In the genomic region with DNA sequence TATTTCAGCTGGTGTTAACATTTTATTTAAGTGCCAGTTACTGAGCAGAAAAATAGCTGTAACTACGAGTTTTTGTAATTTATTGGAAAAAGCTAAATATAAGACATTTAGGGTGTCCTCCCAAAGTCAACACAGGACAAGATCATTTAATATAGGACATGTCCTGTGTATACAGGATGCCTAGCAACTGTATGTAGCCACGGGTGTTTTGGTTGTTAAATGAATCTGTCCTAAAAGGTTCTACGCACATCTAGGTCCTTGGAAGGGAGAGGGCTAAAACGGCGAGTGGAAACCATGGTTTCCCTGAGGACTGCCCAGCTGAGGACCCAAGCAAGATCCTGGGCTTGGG, we compare ENCODE assay signal across 8 cellular contexts. TPM values are rescaled to one million over a fixed set of nuclear protein-coding genes. Genes with fewer than 3 reads are reported as not detected.
DNase-seq lines count a peak whose midpoint lies in the region; ATAC-seq, FAIRE-seq and TF ChIP-seq lines count a peak whose summit lies in the region.

No MANE protein-coding gene starts in this region.

- peaks cover 19% of the 10 kb centered on the region for H3K36me3 Mint-ChIP-seq in astrocyte (ENCODE audit: low read depth, unreplicated experiment)

- TF ChIP-seq POLR2A in tibial nerve (IDR thresholded peaks at IDR 0.05) (no peak), GM18505 (IDR thresholded peaks at IDR 0.05; ENCODE audit: borderline replicate concordance, extremely low read depth, insufficient read depth, insufficient read length) (no peak)

- peaks cover 3% of the 10 kb centered on the region for H3K9me3 Mint-ChIP-seq in astrocyte (ENCODE audit: unreplicated experiment)

- TF ChIP-seq RAD21 in liver (IDR thresholded peaks at IDR 0.05) = no peak

- 28% methylated on average over 5 of the region's 5 CpGs for WGBS in liver
- 30 to 39% methylated on average over 5 of the region's 5 CpGs for WGBS in tibial nerve, 2 donors

- H3K4me3 ChIP-seq in astrocyte (ENCODE audit: insufficient read depth, low read depth, low read length) = peak overlapping the region; percentile 86
- peak overlapping the region; percentile 69 to 96 (median 71) for H3K4me3 ChIP-seq in liver (ENCODE audit: low read depth in 1 of 3, low read length in 3 of 3)
- peak overlapping the region; percentile 63 to 92 (median 76) for H3K4me3 ChIP-seq in tibial nerve

- H3K9me3 ChIP-seq in astrocyte (ENCODE audit: insufficient read depth, low read depth, low read length) = no peaks in the 10 kb centered on the region
- no peaks in the 10 kb centered on the region for H3K9me3 ChIP-seq in liver (ENCODE audit: control insufficient read depth in 4 of 4, low read length in 3 of 4)
- H3K9me3 ChIP-seq in tibial nerve = no peaks in the 10 kb centered on the region

- TF ChIP-seq CTCF in astrocyte (IDR thresholded peaks at IDR 0.05; ENCODE audit: insufficient read depth, low read depth, low read length) (no peak), liver (IDR thresholded peaks at IDR 0.05; ENCODE audit: low read depth, low read length, missing input control) (no peak), tibial nerve (IDR thresholded peaks at IDR 0.05) (no peak)

- peak overlapping the region; percentile 97 for H3K4me3 Mint-ChIP-seq in astrocyte (ENCODE audit: unreplicated experiment)

- H3K9ac ChIP-seq in astrocyte (ENCODE audit: low read length) (peak overlapping the region; percentile 93), liver (ENCODE audit: low read depth in 1 of 2, low read length in 2 of 2) (peak overlapping the region; percentile 51 to 73)

- peak overlapping the region; percentile 88 for H3K27ac Mint-ChIP-seq in astrocyte (ENCODE audit: unreplicated experiment)

- H3K79me2 ChIP-seq in astrocyte (ENCODE audit: insufficient read depth, low read length) = peaks cover 26% of the 10 kb centered on the region

- peaks cover 15% of the 10 kb centered on the region for H3K4me1 ChIP-seq in astrocyte (ENCODE audit: insufficient read depth, low read length)
- H3K4me1 ChIP-seq in liver (ENCODE audit: control insufficient read depth in 4 of 4, insufficient read depth in 4 of 4, low read length in 3 of 4) = peaks cover 0 to 18% (median 8%) of the 10 kb centered on the region in 4 donors
- H3K4me1 ChIP-seq in tibial nerve = peaks cover 0 to 24% (median 7%) of the 10 kb centered on the region in 4 donors

- TF ChIP-seq EP300 in tibial nerve (IDR thresholded peaks at IDR 0.05) = no peak

- peak overlapping the region; percentile 87 for H3K27ac ChIP-seq in astrocyte (ENCODE audit: low read depth, low read length)
- H3K27ac ChIP-seq in liver (ENCODE audit: low read depth in 1 of 2, low read length in 2 of 2) = peak overlapping the region; percentile 68 to 76
- peak overlapping the region; percentile 70 to 95 (median 92) for H3K27ac ChIP-seq in tibial nerve

- ATAC-seq in GM18511 (IDR thresholded peaks at IDR 0.05; ENCODE audit: unreplicated experiment) (peak; percentile 24), HG03280 (IDR thresholded peaks at IDR 0.05; ENCODE audit: unreplicated experiment) (peak; percentile 22), HG03342 (IDR thresholded peaks at IDR 0.05; ENCODE audit: unreplicated experiment) (no peak), GM18505 (IDR thresholded peaks at IDR 0.05; ENCODE audit: unreplicated experiment) (no peak)

- peak overlapping the region; percentile 96 for H3K4me2 ChIP-seq in astrocyte (ENCODE audit: low read length)

- H2AFZ ChIP-seq in astrocyte (ENCODE audit: low read depth, low read length) = peak overlapping the region; percentile 100

- no peaks in the 10 kb centered on the region for H3K27me3 Mint-ChIP-seq in astrocyte (ENCODE audit: low read depth, unreplicated experiment)

- H4K20me1 ChIP-seq in astrocyte (ENCODE audit: insufficient read depth, low read length) = no peaks in the 10 kb centered on the region

- FAIRE-seq in astrocyte (lab: Jason Lieb, UNC) = no peak

- H3K4me1 Mint-ChIP-seq in astrocyte (ENCODE audit: low read depth, unreplicated experiment) = peaks cover 7% of the 10 kb centered on the region

- H3K27me3 ChIP-seq in astrocyte (ENCODE audit: insufficient read depth, low read length) = no peaks in the 10 kb centered on the region
- no peaks in the 10 kb centered on the region for H3K27me3 ChIP-seq in liver (ENCODE audit: control insufficient read depth in 4 of 4, insufficient read depth in 4 of 4, low read length in 3 of 4)
- no peaks in the 10 kb centered on the region for H3K27me3 ChIP-seq in tibial nerve

- peaks cover 5% of the 10 kb centered on the region for H3K36me3 ChIP-seq in astrocyte (ENCODE audit: insufficient read depth, low read length)
- peaks cover 0 to 15% (median 7%) of the 10 kb centered on the region in 4 donors for H3K36me3 ChIP-seq in liver (ENCODE audit: control insufficient read depth in 4 of 4, insufficient read depth in 3 of 4, low read depth in 1 of 4, low read length in 3 of 4)
- peaks cover 0 to 33% (median 0%) of the 10 kb centered on the region in 3 donors for H3K36me3 ChIP-seq in tibial nerve

- no peak for DNase-seq in astrocyte (ENCODE audit: low read depth)
- no peak for DNase-seq in tibial nerve (ENCODE audit: low spot score in 2 of 2)
- DNase-seq in GM19240 (ENCODE audit: insufficient read length, low spot score) = no peak

TF ChIP-seq in liver, 16 proteins besides CTCF, POLR2A, EP300 and RAD21:
- no peak for TF ChIP-seq TAF1 (conservative IDR thresholded peaks at IDR 0.05)
- TF ChIP-seq, protein P1, sequence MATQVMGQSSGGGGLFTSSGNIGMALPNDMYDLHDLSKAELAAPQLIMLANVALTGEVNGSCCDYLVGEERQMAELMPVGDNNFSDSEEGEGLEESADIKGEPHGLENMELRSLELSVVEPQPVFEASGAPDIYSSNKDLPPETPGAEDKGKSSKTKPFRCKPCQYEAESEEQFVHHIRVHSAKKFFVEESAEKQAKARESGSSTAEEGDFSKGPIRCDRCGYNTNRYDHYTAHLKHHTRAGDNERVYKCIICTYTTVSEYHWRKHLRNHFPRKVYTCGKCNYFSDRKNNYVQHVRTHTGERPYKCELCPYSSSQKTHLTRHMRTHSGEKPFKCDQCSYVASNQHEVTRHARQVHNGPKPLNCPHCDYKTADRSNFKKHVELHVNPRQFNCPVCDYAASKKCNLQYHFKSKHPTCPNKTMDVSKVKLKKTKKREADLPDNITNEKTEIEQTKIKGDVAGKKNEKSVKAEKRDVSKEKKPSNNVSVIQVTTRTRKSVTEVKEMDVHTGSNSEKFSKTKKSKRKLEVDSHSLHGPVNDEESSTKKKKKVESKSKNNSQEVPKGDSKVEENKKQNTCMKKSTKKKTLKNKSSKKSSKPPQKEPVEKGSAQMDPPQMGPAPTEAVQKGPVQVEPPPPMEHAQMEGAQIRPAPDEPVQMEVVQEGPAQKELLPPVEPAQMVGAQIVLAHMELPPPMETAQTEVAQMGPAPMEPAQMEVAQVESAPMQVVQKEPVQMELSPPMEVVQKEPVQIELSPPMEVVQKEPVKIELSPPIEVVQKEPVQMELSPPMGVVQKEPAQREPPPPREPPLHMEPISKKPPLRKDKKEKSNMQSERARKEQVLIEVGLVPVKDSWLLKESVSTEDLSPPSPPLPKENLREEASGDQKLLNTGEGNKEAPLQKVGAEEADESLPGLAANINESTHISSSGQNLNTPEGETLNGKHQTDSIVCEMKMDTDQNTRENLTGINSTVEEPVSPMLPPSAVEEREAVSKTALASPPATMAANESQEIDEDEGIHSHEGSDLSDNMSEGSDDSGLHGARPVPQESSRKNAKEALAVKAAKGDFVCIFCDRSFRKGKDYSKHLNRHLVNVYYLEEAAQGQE (IDR thresholded peaks at IDR 0.05) = no peak
- no peak for TF ChIP-seq JUND (IDR thresholded peaks at IDR 0.05)
- TF ChIP-seq, protein P2, sequence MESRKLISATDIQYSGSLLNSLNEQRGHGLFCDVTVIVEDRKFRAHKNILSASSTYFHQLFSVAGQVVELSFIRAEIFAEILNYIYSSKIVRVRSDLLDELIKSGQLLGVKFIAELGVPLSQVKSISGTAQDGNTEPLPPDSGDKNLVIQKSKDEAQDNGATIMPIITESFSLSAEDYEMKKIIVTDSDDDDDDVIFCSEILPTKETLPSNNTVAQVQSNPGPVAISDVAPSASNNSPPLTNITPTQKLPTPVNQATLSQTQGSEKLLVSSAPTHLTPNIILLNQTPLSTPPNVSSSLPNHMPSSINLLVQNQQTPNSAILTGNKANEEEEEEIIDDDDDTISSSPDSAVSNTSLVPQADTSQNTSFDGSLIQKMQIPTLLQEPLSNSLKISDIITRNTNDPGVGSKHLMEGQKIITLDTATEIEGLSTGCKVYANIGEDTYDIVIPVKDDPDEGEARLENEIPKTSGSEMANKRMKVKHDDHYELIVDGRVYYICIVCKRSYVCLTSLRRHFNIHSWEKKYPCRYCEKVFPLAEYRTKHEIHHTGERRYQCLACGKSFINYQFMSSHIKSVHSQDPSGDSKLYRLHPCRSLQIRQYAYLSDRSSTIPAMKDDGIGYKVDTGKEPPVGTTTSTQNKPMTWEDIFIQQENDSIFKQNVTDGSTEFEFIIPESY (IDR thresholded peaks at IDR 0.05) = no peak
- no peak for TF ChIP-seq FOXA1 (IDR thresholded peaks at IDR 0.05)
- no peak for TF ChIP-seq HNF4G (IDR thresholded peaks at IDR 0.05)
- TF ChIP-seq, protein P3, sequence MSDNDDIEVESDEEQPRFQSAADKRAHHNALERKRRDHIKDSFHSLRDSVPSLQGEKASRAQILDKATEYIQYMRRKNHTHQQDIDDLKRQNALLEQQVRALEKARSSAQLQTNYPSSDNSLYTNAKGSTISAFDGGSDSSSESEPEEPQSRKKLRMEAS (IDR thresholded peaks at IDR 0.05) = no peak
- no peak for TF ChIP-seq RXRA (IDR thresholded peaks at IDR 0.05)
- no peak for TF ChIP-seq HNF4A (conservative IDR thresholded peaks at IDR 0.05)

RNA-seq across cellular contexts. Expression of a gene that starts 0.6 kb away (rescaled TPM):
- total RNA-seq in astrocyte = 26.6 and 28.9 TPM in 2 replicates
- total RNA-seq in liver = 10 to 100 TPM; 10.1 to 11.5 TPM
- 1 to 10 TPM; 3.3 to 4.0 TPM for polyA plus RNA-seq in liver
- 10 to 100 TPM; 18.8 to 30.8 (median 25.6) TPM for total RNA-seq in tibial nerve

RNA-seq across cellular contexts. Expression of a gene that starts 18.4 kb away (rescaled TPM):
- 2.9 and 4.2 TPM in 2 replicates for total RNA-seq in astrocyte
- 1 to 10 TPM; 2.4 to 7.1 TPM for total RNA-seq in liver
- polyA plus RNA-seq in liver = 1 to 10 TPM in 1 of 2 donors, under 1 TPM in 1; 0.95 to 1.0 TPM
- total RNA-seq in tibial nerve = 1 to 10 TPM; 1.2 to 3.3 (median 2.2) TPM

RNA-seq across cellular contexts. Expression of a gene that starts 47.3 kb away (rescaled TPM):
- 2.9 and 3.4 TPM in 2 replicates for total RNA-seq in astrocyte
- total RNA-seq in liver = 1 to 10 TPM; 4.9 to 5.9 TPM
- polyA plus RNA-seq in liver = 1 to 10 TPM; 1.3 to 1.7 TPM
- total RNA-seq in tibial nerve = 1 to 10 TPM; 3.9 to 8.1 (median 4.6) TPM

Comparison
In these comparisons a context has a peak if more than half of its experiments do, and no peak if none do; other contexts are left out.
1. ATAC-seq: peak in GM18511 (single experiment) and HG03280 (single experiment); none in HG03342 (single experiment) and GM18505 (single experiment).
2. Peak in every context shown above with its lines, with median percentiles within 50 percentile points of each other: H3K27ac ChIP-seq and H3K4me3 ChIP-seq.